8 cellular contexts compared by ENCODE assay signal in the genomic region with DNA sequence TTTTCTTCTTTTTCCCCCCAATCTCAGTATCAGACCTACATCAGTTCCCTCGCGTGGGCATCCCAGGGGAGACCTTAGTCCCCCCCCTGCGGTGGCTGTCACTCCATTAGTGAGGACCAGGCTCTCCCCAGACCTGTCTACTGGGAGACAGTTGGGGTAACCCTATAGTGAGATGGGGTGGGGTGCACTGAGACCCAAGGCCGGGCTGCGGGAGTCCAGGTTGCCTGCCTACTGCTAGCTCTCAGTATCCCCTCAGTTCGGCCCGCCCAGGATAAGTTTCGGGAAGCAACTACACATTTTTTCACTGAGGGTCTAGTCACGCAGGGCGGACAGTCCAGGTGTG. TPM values are rescaled to one million over a fixed set of nuclear protein-coding genes. Genes with fewer than 3 reads are reported as not detected.
DNase-seq lines count a peak whose midpoint lies in the region; ATAC-seq and TF ChIP-seq lines count a peak whose summit lies in the region.

No MANE protein-coding gene starts in this region.

- ATAC-seq in HG03469 (IDR thresholded peaks at IDR 0.05; ENCODE audit: unreplicated experiment) = no peak
- no peak for ATAC-seq in HG03442 (IDR thresholded peaks at IDR 0.05; ENCODE audit: unreplicated experiment)

- no peaks in the 10 kb centered on the region for H3K9me3 ChIP-seq in WERI-Rb-1 (ENCODE audit: severe bottlenecking)
- H3K9me3 ChIP-seq in left ventricle myocardium inferior (replicated peaks) = no peaks in the 10 kb centered on the region

- DNase-seq in GM20000 (ENCODE audit: low spot score) = peak; percentile 20
- no peak for DNase-seq in WERI-Rb-1
- DNase-seq in left ventricle myocardium inferior = no peak
- no peak for DNase-seq in OCI-M1 (lab: John Stamatoyannopoulos, UW)
- DNase-seq in SW480 (ENCODE audit: low spot score) = no peak

- intact Hi-C loops in left ventricle myocardium inferior (cut with micrococcal nuclease) = no loop called here

- H3K27me3 ChIP-seq in WERI-Rb-1 (ENCODE audit: insufficient read depth, low read depth, severe bottlenecking) (no peaks in the 10 kb centered on the region), left ventricle myocardium inferior (ENCODE audit: low read depth) (no peaks in the 10 kb centered on the region)

- peak overlapping the region; percentile 50; the same call in 1 of the 2 replicates for H3K27ac ChIP-seq in WERI-Rb-1
- peak overlapping the region; percentile 88 for H3K27ac ChIP-seq in left ventricle myocardium inferior (replicated peaks)
- peak overlapping the region; percentile 53 to 96 (median 87) for H3K27ac ChIP-seq in skin epidermis

- H3K4me1 ChIP-seq in left ventricle myocardium inferior = peaks cover 27% of the 10 kb centered on the region

- TF ChIP-seq CTCF in GM20000 (IDR thresholded peaks at IDR 0.05; ENCODE audit: extremely low read depth, missing control alignments) = no peak
- TF ChIP-seq CTCF in WERI-Rb-1 (IDR thresholded peaks at IDR 0.05; ENCODE audit: low read depth, low read length) = no peak
- TF ChIP-seq CTCF in left ventricle myocardium inferior (IDR thresholded peaks at IDR 0.05; ENCODE audit: borderline replicate concordance) = no peak

- H3K4me3 ChIP-seq in WERI-Rb-1 (ENCODE audit: low read depth, low read length) = peak overlapping the region; percentile 62
- peak overlapping the region; percentile 99 for H3K4me3 ChIP-seq in left ventricle myocardium inferior
- peak overlapping the region; percentile 81 to 99 (median 96) for H3K4me3 ChIP-seq in skin epidermis

- no peaks in the 10 kb centered on the region for H3K36me3 ChIP-seq in WERI-Rb-1
- no peaks in the 10 kb centered on the region for H3K36me3 ChIP-seq in left ventricle myocardium inferior

RNA-seq across cellular contexts. Expression of a gene that starts 0.7 kb away (rescaled TPM):
- total RNA-seq in left ventricle myocardium inferior = 31.7 TPM
